8 cellular contexts compared by ENCODE assay signal in the genomic region with DNA sequence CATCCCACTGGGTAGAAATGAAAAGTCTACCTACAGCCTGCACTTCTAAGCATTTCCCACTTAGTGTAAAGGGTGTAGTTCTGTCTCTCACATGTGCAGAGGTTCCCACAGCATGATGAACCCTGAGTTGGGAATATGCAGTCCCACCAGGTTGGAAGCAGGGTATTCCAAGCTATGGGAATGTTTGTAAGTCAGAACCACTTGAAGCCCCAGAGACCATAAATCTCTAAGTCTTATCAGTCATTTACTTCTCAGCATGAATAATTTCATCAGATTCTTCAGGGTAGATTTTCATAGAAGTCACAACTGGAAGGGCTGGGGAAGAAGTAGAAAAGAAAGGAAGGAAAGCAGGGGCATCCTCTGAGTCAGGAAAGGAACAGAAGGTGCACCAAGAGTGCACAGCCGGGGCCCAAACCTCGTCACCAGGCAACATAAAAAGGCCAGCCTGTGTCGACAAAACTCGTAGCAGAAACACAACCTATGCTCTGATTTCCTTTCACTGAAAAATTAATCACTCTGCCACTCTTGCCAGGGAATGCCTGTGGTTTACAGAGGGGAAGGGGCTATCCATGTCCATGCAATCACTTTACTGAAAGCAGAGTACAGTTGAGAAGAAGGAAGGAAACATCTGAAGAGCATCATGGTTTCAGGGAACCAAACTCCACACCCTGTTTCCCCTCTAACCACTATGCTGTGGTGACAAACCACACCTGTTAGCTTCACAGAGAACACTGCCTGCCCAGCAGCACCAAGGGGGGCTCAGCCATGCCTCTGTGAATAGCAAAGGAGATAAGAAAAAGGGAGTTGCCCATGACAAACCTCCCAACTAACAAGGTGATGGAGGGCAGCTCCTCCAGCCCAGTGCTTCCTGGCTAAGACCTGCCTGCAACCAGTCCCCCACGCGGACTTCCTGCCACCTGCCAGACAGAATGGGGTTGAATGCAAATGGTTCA. TPM values are rescaled to one million over a fixed set of nuclear protein-coding genes. Genes with fewer than 3 reads are reported as not detected.
A peak's percentile ranks its signal among the peaks of the same experiment; 100 is the strongest.
DNase-seq lines count a peak whose midpoint lies in the region; ATAC-seq and TF ChIP-seq lines count a peak whose summit lies in the region.

No MANE protein-coding gene starts in this region.

- peaks cover 13% of the 10 kb centered on the region for H3K4me1 Mint-ChIP-seq in glutamatergic neuron (ENCODE audit: low read depth, unreplicated experiment)

- peaks cover 4% of the 10 kb centered on the region for H3K27me3 Mint-ChIP-seq in glutamatergic neuron (ENCODE audit: unreplicated experiment)

- no peaks in the 10 kb centered on the region for H3K36me3 Mint-ChIP-seq in glutamatergic neuron (ENCODE audit: unreplicated experiment)

- TF ChIP-seq CTCF in glutamatergic neuron (IDR thresholded peaks at IDR 0.05; ENCODE audit: partially characterized antibody, unreplicated experiment) (no peak), omental fat pad (IDR thresholded peaks at IDR 0.05) (no peak)

- H3K9me3 Mint-ChIP-seq in glutamatergic neuron (ENCODE audit: unreplicated experiment), result peaks cover 2% of the 10 kb centered on the region

- H3K27ac Mint-ChIP-seq in glutamatergic neuron (ENCODE audit: unreplicated experiment), result peak overlapping the region; percentile 25

- peak; percentile 60 for DNase-seq in CD1c-positive myeloid dendritic cell (ENCODE audit: extremely low spot score)
- DNase-seq in activated CD8-positive, alpha-beta memory T cell treated with anti-CD3 and anti-CD28 coated beads for 24 hours, result peak; percentile 77
- no peak for DNase-seq in glutamatergic neuron
- DNase-seq in stimulated activated naive CD8-positive, alpha-beta T cell treated with anti-CD3 and anti-CD28 coated beads, Interleukin-15, Interleukin-2, amounts not matched to agents 100 U/mL and 50 U/mL, for 24 hours, result peak; percentile 69
- no peak for DNase-seq in omental fat pad (ENCODE audit: low spot score)
- DNase-seq in HuH-7.5 (ENCODE audit: low spot score), result no peak

- H3K4me3 Mint-ChIP-seq in glutamatergic neuron (ENCODE audit: unreplicated experiment), result no peak overlapping the region

- ATAC-seq in GM19468 (IDR thresholded peaks at IDR 0.05; ENCODE audit: extremely low read depth, unreplicated experiment) (peak; percentile 83), HG03575 (IDR thresholded peaks at IDR 0.05; ENCODE audit: extremely low read depth, insufficient number of reproducible peaks, low FRiP score, unreplicated experiment) (peak; percentile 78), omental fat pad (ENCODE audit: low FRiP score) (no peak)
- ATAC-seq in stimulated activated naive CD8-positive, alpha-beta T cell treated with anti-CD3 and anti-CD28 coated beads, Interleukin-15, Interleukin-2, amounts not matched to agents 100 U/mL and 50 U/mL, for 24 hours, result peak; percentile 95

RNA-seq across cellular contexts. Expression of a gene that starts 40.5 kb away (rescaled TPM):
- total RNA-seq in glutamatergic neuron (ENCODE audit: unreplicated experiment), result 25.3 TPM
- total RNA-seq in omental fat pad, result 100 to 1,000 TPM in 1 of 4 donors, 10 to 100 TPM in 3; 71.1 to 114 (median 88.4) TPM

Comparison
In these comparisons a context has a peak if more than half of its experiments do, and no peak if none do; other contexts are left out.
1. DNase-seq: peak in CD1c-positive myeloid dendritic cell (single experiment), activated CD8-positive, alpha-beta memory T cell treated with anti-CD3 and anti-CD28 coated beads for 24 hours (single experiment) and stimulated activated naive CD8-positive, alpha-beta T cell treated with anti-CD3 and anti-CD28 coated beads, Interleukin-15, Interleukin-2, amounts not matched to agents 100 U/mL and 50 U/mL, for 24 hours (single experiment); none in glutamatergic neuron (single experiment), omental fat pad (single experiment) and HuH-7.5 (single experiment).